In genomic region chr5:134649163-134649916, GRCh38 we compare ENCODE assay signal across 8 cellular contexts. TPM values are rescaled to one million over a fixed set of nuclear protein-coding genes. Genes with fewer than 3 reads are reported as not detected.
A peak's percentile ranks its signal among the peaks of the same experiment; 100 is the strongest.
DNase-seq lines count a peak whose midpoint lies in the region; ATAC-seq, FAIRE-seq and TF ChIP-seq lines count a peak whose summit lies in the region.

No MANE protein-coding gene starts in this region.

- H3K9me3 ChIP-seq in endothelial cell of umbilical vein (replicated peaks; ENCODE audit: control insufficient read depth, insufficient read depth, low read length), result no peaks in the 10 kb centered on the region

- peak overlapping the region; percentile 98 for H3K4me2 ChIP-seq in endothelial cell of umbilical vein (ENCODE audit: insufficient read depth, low read length)

- no peaks in the 10 kb centered on the region for H3K9me1 ChIP-seq in endothelial cell of umbilical vein (replicated peaks; ENCODE audit: control insufficient read depth, extremely low read depth, insufficient read depth, low read length)

- H4K20me1 ChIP-seq in endothelial cell of umbilical vein (replicated peaks; ENCODE audit: control insufficient read depth, extremely low read depth, insufficient read depth, low read length), result peaks cover 2% of the 10 kb centered on the region

- no peaks in the 10 kb centered on the region for H3K9me3 Mint-ChIP-seq in T-cell

- FAIRE-seq in endothelial cell of umbilical vein (lab: Jason Lieb, UNC), result peak; percentile 38

- H3K27me3 Mint-ChIP-seq in T-cell, result no peaks in the 10 kb centered on the region

- BruUV-seq in endothelial cell of umbilical vein (replicated peaks; lab: Mats Ljungman, UMichigan), result TSS peak; percentile 49

- no peaks in the 10 kb centered on the region for H3K36me3 ChIP-seq in endothelial cell of umbilical vein (ENCODE audit: control insufficient read depth in 2 of 2, extremely low read depth in 1 of 2, insufficient read depth in 2 of 2, low read length in 2 of 2)

- TF ChIP-seq CTCF in HFF-Myc (IDR thresholded peaks at IDR 0.05; ENCODE audit: low read depth, low read length, missing control alignments), result no peak
- no peak for TF ChIP-seq CTCF in endothelial cell of umbilical vein (IDR thresholded peaks at IDR 0.05; ENCODE audit: extremely low read depth in 1 of 2, insufficient read depth in 1 of 2, low read depth in 1 of 2, low read length in 2 of 2)

- ATAC-seq in T-cell (replicated peaks in 1 of 4) (no peak), HG02571 (IDR thresholded peaks at IDR 0.05; ENCODE audit: unreplicated experiment) (no peak)

- peak overlapping the region; percentile 93 to 98 (median 97) for H3K4me3 Mint-ChIP-seq in T-cell

- CTCF ChIA-PET in T-cell (lab: Charles Lee) (interaction anchor here in 1 of 2 donors (0.9 kb wide), 1 partner anchor 15 kb away, joined by 4 read pairs; no protein-coding TSS in a partner anchor), endothelial cell of umbilical vein (lab: Charles Lee) (interaction anchor here (0.9 to 1.3 kb wide), 2 partner anchors 16 to 69 kb away, joined by 3 read pairs; partner anchors contain the start of gene SAR1B)

- H3K27me3 ChIP-seq in endothelial cell of umbilical vein (ENCODE audit: control insufficient read depth in 2 of 2, insufficient read depth in 2 of 2, low read length in 2 of 2), result no peaks in the 10 kb centered on the region

- peak overlapping the region; percentile 95 to 99 for H3K27ac Mint-ChIP-seq in T-cell

- H3K4me1 ChIP-seq in endothelial cell of umbilical vein (ENCODE audit: control insufficient read depth, extremely low read depth, insufficient read depth, low read length), result peaks cover 9% of the 10 kb centered on the region

- peak; percentile 26 for DNase-seq in EL
- DNase-seq in HFF-Myc (ENCODE audit: extremely low read depth, low read depth), result no peak
- peak in 5 of 34 experiments; percentile 2 to 8 (median 3) for DNase-seq in T-cell
- peak; percentile 52 for DNase-seq in endothelial cell of umbilical vein (ENCODE audit: low read depth, low spot score)
- peak; percentile 45 for DNase-seq in myocyte (ENCODE audit: low read depth)
- no peak for DNase-seq in activated CD8-positive, alpha-beta memory T cell treated with anti-CD3 and anti-CD28 coated beads for 24 hours
- DNase-seq in NCI-H774 (lab: John Stamatoyannopoulos, UW), result no peak

- peak overlapping the region; percentile 90 for H3K9ac ChIP-seq in endothelial cell of umbilical vein (replicated peaks; ENCODE audit: extremely low read depth, insufficient read depth, low read length)

- dilution Hi-C loops in endothelial cell of umbilical vein (cut with MboI; ENCODE audit: extremely low pct_ligation_motif_present, low sequenced_read_pairs), result no loop called here

- H3K79me2 ChIP-seq in endothelial cell of umbilical vein (ENCODE audit: control insufficient read depth, insufficient read depth, low read length), result peaks cover 54% of the 10 kb centered on the region

- peak overlapping the region; percentile 94 for H3K27ac ChIP-seq in endothelial cell of umbilical vein (ENCODE audit: insufficient read depth, low read depth, low read length)

- peaks cover 27 to 36% (median 33%) of the 10 kb centered on the region in 3 donors for H3K4me1 Mint-ChIP-seq in T-cell

- H3K4me3 ChIP-seq in HFF-Myc (replicated peaks; ENCODE audit: low read depth, low read length), result peak overlapping the region; percentile 100
- H3K4me3 ChIP-seq in endothelial cell of umbilical vein (replicated peaks in 1 of 3; ENCODE audit: insufficient read depth in 1 of 3, low read depth in 1 of 3, low read length in 3 of 3), result peak overlapping the region; percentile 60 to 91 (median 73)

- peak overlapping the region; percentile 58 for H2AFZ ChIP-seq in endothelial cell of umbilical vein (ENCODE audit: low read depth, low read length)

- H3K36me3 Mint-ChIP-seq in T-cell, result no peaks in the 10 kb centered on the region

- POLR2A ChIA-PET in T-cell (lab: Charles Lee), result interaction anchor here (0.8 to 0.9 kb wide), 2 partner anchors 11 to 424 kb away, joined by 3 to 5 read pairs; no protein-coding TSS in a partner anchor
- POLR2A ChIA-PET in endothelial cell of umbilical vein (lab: Charles Lee), result interaction anchor here (0.7 kb wide), 1 partner anchor 17 kb away, joined by 3 read pairs; the partner anchor contains the start of gene SAR1B

- TF ChIP-seq POLR2A in endothelial cell of umbilical vein (IDR thresholded peaks at IDR 0.05; ENCODE audit: low read depth, low read length), result no peak

- intact Hi-C loops in endothelial cell of umbilical vein (cut with micrococcal nuclease), result loop anchor here (1.0 to 5.0 kb wide), 2 partner anchors 198 to 423 kb away; partner anchors contain the start of genes C5orf24 and PPP2CA

TF ChIP-seq in endothelial cell of umbilical vein, 7 proteins besides CTCF, POLR2A, EP300 and RAD21:
- no peak for TF ChIP-seq FOS (IDR thresholded peaks at IDR 0.05; ENCODE audit: borderline replicate concordance, insufficient read depth, low read length)
- no peak for TF ChIP-seq MYC (IDR thresholded peaks at IDR 0.05; ENCODE audit: low read depth, low read length)

RNA-seq across cellular contexts. Expression of gene SEC24A, which starts 0.8 kb away (rescaled TPM):
- total RNA-seq in T-cell (10 to 100 TPM; 15.4 to 17.7 (median 16.1) TPM), endothelial cell of umbilical vein (28.6 and 30.0 TPM in 2 replicates), myocyte (23.7 and 29.0 TPM in 2 replicates)
- polyA plus RNA-seq in endothelial cell of umbilical vein, result 19.8 and 20.4 TPM in 2 replicates
- polyA plus RNA-seq in endothelial cell of umbilical vein (2011; cell fraction: cytosol; rRNA removed), result 16.1 and 16.5 TPM in 2 replicates
- polyA plus RNA-seq in endothelial cell of umbilical vein (2011; cell fraction: nucleus; rRNA removed), result 25.0 and 25.5 TPM in 2 replicates
- polyA plus RNA-seq in endothelial cell of umbilical vein (2012), result 15.2 and 16.8 TPM in 2 replicates
- polyA minus RNA-seq in endothelial cell of umbilical vein, result 48.5 and 52.0 TPM in 2 replicates
- 13.7 TPM for polyA minus RNA-seq in endothelial cell of umbilical vein (2011; cell fraction: cytosol; rRNA and poly(A)+ RNA removed)
- 43.1 and 55.0 TPM in 2 replicates for polyA minus RNA-seq in endothelial cell of umbilical vein (2011; cell fraction: nucleus; rRNA and poly(A)+ RNA removed)
- polyA plus RNA-seq in myocyte (2012), result 15.8 TPM

RNA-seq across cellular contexts. Expression of gene SAR1B, which starts 16.7 kb away (rescaled TPM):
- 10 to 100 TPM; 32.7 to 42.1 (median 39.3) TPM for total RNA-seq in T-cell
- 56.2 and 62.5 TPM in 2 replicates for total RNA-seq in endothelial cell of umbilical vein
- 13.1 and 18.6 TPM in 2 replicates for polyA plus RNA-seq in endothelial cell of umbilical vein
- polyA plus RNA-seq in endothelial cell of umbilical vein (2011; cell fraction: cytosol; rRNA removed), result 29.8 and 33.5 TPM in 2 replicates
- polyA plus RNA-seq in endothelial cell of umbilical vein (2011; cell fraction: nucleus; rRNA removed), result 17.7 and 23.7 TPM in 2 replicates
- polyA plus RNA-seq in endothelial cell of umbilical vein (2012), result 36.8 and 55.9 TPM in 2 replicates
- polyA minus RNA-seq in endothelial cell of umbilical vein, result 31.6 and 34.7 TPM in 2 replicates
- polyA minus RNA-seq in endothelial cell of umbilical vein (2011; cell fraction: cytosol; rRNA and poly(A)+ RNA removed), result 27.8 TPM
- polyA minus RNA-seq in endothelial cell of umbilical vein (2011; cell fraction: nucleus; rRNA and poly(A)+ RNA removed), result 13.1 and 14.6 TPM in 2 replicates
- 75.6 and 80.3 TPM in 2 replicates for total RNA-seq in myocyte
- 64.3 TPM for polyA plus RNA-seq in myocyte (2012)

Comparison
In these comparisons a context has a peak if more than half of its experiments do, and no peak if none do; other contexts are left out.
1. DNase-seq: peak in EL (single experiment), endothelial cell of umbilical vein (single experiment) and myocyte (single experiment); none in HFF-Myc (single experiment), activated CD8-positive, alpha-beta memory T cell treated with anti-CD3 and anti-CD28 coated beads for 24 hours (single experiment) and NCI-H774 (single experiment).